8 cellular contexts compared by ENCODE assay signal in the genomic region with DNA sequence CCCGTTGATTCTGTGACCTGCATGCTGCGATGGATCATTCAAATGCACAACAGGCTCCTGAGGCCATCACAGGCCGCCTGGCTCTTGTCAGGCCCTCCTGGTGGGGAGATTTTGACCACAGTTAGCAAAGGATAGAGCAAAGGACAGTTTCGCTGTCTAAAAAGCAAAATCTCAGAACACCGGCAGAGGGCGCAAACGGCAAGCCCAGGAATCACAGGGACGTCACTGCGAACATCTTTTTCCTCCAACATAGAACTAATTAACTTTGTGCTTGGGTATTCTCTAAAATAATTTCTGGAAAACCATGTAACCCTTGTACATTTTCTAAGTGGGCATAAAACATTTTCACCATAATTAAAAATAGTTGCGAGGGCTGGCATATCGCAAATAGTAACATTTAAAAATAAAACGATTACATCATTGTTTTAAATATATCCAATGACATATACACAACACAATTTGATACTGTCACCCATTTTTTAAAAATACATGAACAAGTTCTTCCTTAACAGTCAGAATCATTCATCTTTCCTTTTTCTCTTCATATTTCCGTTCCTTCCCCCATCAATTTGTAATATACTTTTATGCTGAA. TPM values are rescaled to one million over a fixed set of nuclear protein-coding genes. Genes with fewer than 3 reads are reported as not detected.
DNase-seq lines count a peak whose midpoint lies in the region; ATAC-seq and TF ChIP-seq lines count a peak whose summit lies in the region.

No MANE protein-coding gene starts in this region.

- peak; percentile 71 for ATAC-seq in activated CD8-positive, alpha-beta T cell treated with anti-CD3 and anti-CD28 coated beads for 36 hours
- peak; percentile 74 for ATAC-seq in effector memory CD8-positive, alpha-beta T cell (replicated peaks)
- peak; percentile 85 for ATAC-seq in memory B cell (ENCODE audit: low read depth)
- ATAC-seq in HG03521 (IDR thresholded peaks at IDR 0.05; ENCODE audit: unreplicated experiment): no peak

- no peaks in the 10 kb centered on the region for H3K4me1 Mint-ChIP-seq in activated CD8-positive, alpha-beta T cell treated with anti-CD3 and anti-CD28 coated beads for 36 hours (ENCODE audit: low read depth)
- H3K4me1 Mint-ChIP-seq in effector memory CD8-positive, alpha-beta T cell (ENCODE audit: low read depth in 2 of 2): peaks cover 3 to 4% of the 10 kb centered on the region in 2 donors
- H3K4me1 Mint-ChIP-seq in memory B cell: peaks cover 2% of the 10 kb centered on the region

- DNase-seq in AG10803 (ENCODE audit: low read depth) (peak; percentile 56), HCEC 1CT (peak; percentile 53), NCI-H82 (lab: John Stamatoyannopoulos, UW) (peak; percentile 85), memory B cell (ENCODE audit: low spot score in 2 of 2) (peak; percentile 68 to 75)
- DNase-seq in activated CD8-positive, alpha-beta T cell treated with anti-CD3 and anti-CD28 coated beads for 36 hours: peak; percentile 77
- peak; percentile 57 to 60 (median 58) for DNase-seq in effector memory CD8-positive, alpha-beta T cell
- DNase-seq in stimulated activated CD8-positive, alpha-beta memory T cell treated with anti-CD3 and anti-CD28 coated beads, Interleukin-2, amount 100 ng/mL, for 1 hour (ENCODE audit: low read depth in 2 of 2): peak; percentile 37 to 39

- intact Hi-C loops in activated CD8-positive, alpha-beta T cell treated with anti-CD3 and anti-CD28 coated beads for 36 hours (cut with micrococcal nuclease): loop anchor here (1.0 to 5.0 kb wide), 2 partner anchors 133 to 252 kb away; a partner anchor contains a TSS

- peak; percentile 96 for TF ChIP-seq CTCF in AG10803 (conservative IDR thresholded peaks at IDR 0.05; ENCODE audit: low read length)
- TF ChIP-seq CTCF in activated CD8-positive, alpha-beta T cell treated with anti-CD3 and anti-CD28 coated beads for 36 hours (IDR thresholded peaks at IDR 0.05): peak; percentile 93

- POLR2A ChIA-PET in activated CD8-positive, alpha-beta T cell treated with anti-CD3 and anti-CD28 coated beads for 36 hours (lab: Charles Lee): interaction anchor here (1.0 kb wide), 1 partner anchor 21 kb away, joined by 3 read pairs; no protein-coding TSS in a partner anchor

- H3K4me3 Mint-ChIP-seq in activated CD8-positive, alpha-beta T cell treated with anti-CD3 and anti-CD28 coated beads for 36 hours: no peak overlapping the region
- no peak overlapping the region for H3K4me3 Mint-ChIP-seq in effector memory CD8-positive, alpha-beta T cell
- no peak overlapping the region for H3K4me3 Mint-ChIP-seq in memory B cell

- H3K27ac Mint-ChIP-seq in activated CD8-positive, alpha-beta T cell treated with anti-CD3 and anti-CD28 coated beads for 36 hours: no peak overlapping the region
- no peak overlapping the region for H3K27ac Mint-ChIP-seq in effector memory CD8-positive, alpha-beta T cell
- peak overlapping the region; percentile 54 for H3K27ac Mint-ChIP-seq in memory B cell

- H3K27me3 Mint-ChIP-seq in activated CD8-positive, alpha-beta T cell treated with anti-CD3 and anti-CD28 coated beads for 36 hours: peaks cover 3% of the 10 kb centered on the region
- no peaks in the 10 kb centered on the region for H3K27me3 Mint-ChIP-seq in effector memory CD8-positive, alpha-beta T cell
- H3K27me3 Mint-ChIP-seq in memory B cell: no peaks in the 10 kb centered on the region

- no peak overlapping the region for H3K4me3 ChIP-seq in AG10803 (ENCODE audit: low read length)

- CTCF ChIA-PET in activated CD8-positive, alpha-beta T cell treated with anti-CD3 and anti-CD28 coated beads for 36 hours (lab: Charles Lee): interaction anchor here (0.7 to 4.1 kb wide), 16 partner anchors 11 to 341 kb away, joined by 3 to 47 read pairs (median 6); a partner anchor contains a TSS

- no peaks in the 10 kb centered on the region for H3K36me3 Mint-ChIP-seq in activated CD8-positive, alpha-beta T cell treated with anti-CD3 and anti-CD28 coated beads for 36 hours (ENCODE audit: low read depth)
- peaks cover 5% of the 10 kb centered on the region for H3K36me3 Mint-ChIP-seq in effector memory CD8-positive, alpha-beta T cell (ENCODE audit: insufficient read depth)
- no peaks in the 10 kb centered on the region for H3K36me3 Mint-ChIP-seq in memory B cell

- H3K9me3 Mint-ChIP-seq in activated CD8-positive, alpha-beta T cell treated with anti-CD3 and anti-CD28 coated beads for 36 hours: no peaks in the 10 kb centered on the region
- H3K9me3 Mint-ChIP-seq in effector memory CD8-positive, alpha-beta T cell: no peaks in the 10 kb centered on the region
- no peaks in the 10 kb centered on the region for H3K9me3 Mint-ChIP-seq in memory B cell

RNA-seq across cellular contexts. Expression of a gene that starts 19.7 kb away (rescaled TPM):
- under 1 TPM in 1 of 2 experiments, not detected in 1; 0.11 TPM for total RNA-seq in activated CD8-positive, alpha-beta T cell treated with anti-CD3 and anti-CD28 coated beads for 36 hours
